Comparison of ENCODE assay signal across 17 cellular contexts in genomic region chr3:145696011-145696410, GRCh38.
DNase-seq lines count a peak whose midpoint lies in the region; ATAC-seq and TF ChIP-seq lines count a peak whose summit lies in the region.
"Had no signal": no experiment of that assay in that cellular context is flagged by ENCODE, and none has a peak within 500 bp of the region (broad histone marks: within the 10 kb centered on the region; RNA-seq: fewer than 3 reads in every experiment).

No MANE protein-coding gene starts in this region.

- TF ChIP-seq CTCF in choroid plexus epithelial cell (conservative IDR thresholded peaks at IDR 0.05; ENCODE audit: low read depth, low read length), result no peak
- TF ChIP-seq CTCF in CD4-positive, alpha-beta T cell (IDR thresholded peaks at IDR 0.05), result no peak

- POLR2A ChIA-PET in CD4-positive, alpha-beta T cell (lab: Charles Lee), result no interaction called here

- H3K36me3 Mint-ChIP-seq in CD4-positive, alpha-beta T cell (ENCODE audit: low read depth), result no peaks in the 10 kb centered on the region
- H3K36me3 Mint-ChIP-seq: CD8-positive, alpha-beta T cell had no signal

- H3K9me3 Mint-ChIP-seq in CD4-positive, alpha-beta T cell, result no peaks in the 10 kb centered on the region
- H3K9me3 Mint-ChIP-seq: CD8-positive, alpha-beta T cell; GM23338 had no signal

- no peak for ATAC-seq in GM18502 (IDR thresholded peaks at IDR 0.05; ENCODE audit: poor library complexity, unreplicated experiment)
- ATAC-seq in CD4-positive, alpha-beta T cell (ENCODE audit: poor library complexity), result no peak
- ATAC-seq: CD8-positive, alpha-beta T cell; GM23338 had no signal

- H3K4me3 Mint-ChIP-seq in CD4-positive, alpha-beta T cell, result no peak overlapping the region
- H3K4me3 Mint-ChIP-seq: CD8-positive, alpha-beta T cell; GM23338 had no signal

- intact Hi-C loops in CD4-positive, alpha-beta T cell (cut with DNase I, micrococcal nuclease), result no loop called here

- H3K27ac ChIP-seq in CD4-positive, alpha-beta T cell (ENCODE audit: low read depth, low read length), result no peak overlapping the region

- no peaks in the 10 kb centered on the region for H3K36me3 ChIP-seq in adipocyte (ENCODE audit: control insufficient read depth, insufficient read depth, low read length, severe bottlenecking)

- no peaks in the 10 kb centered on the region for H3K4me1 Mint-ChIP-seq in CD4-positive, alpha-beta T cell (ENCODE audit: low read depth)

- CTCF ChIA-PET in CD4-positive, alpha-beta T cell (lab: Charles Lee), result no interaction called here

- H3K4me3 ChIP-seq in adipocyte (ENCODE audit: low read length), result no peak overlapping the region
- no peak overlapping the region for H3K4me3 ChIP-seq in choroid plexus epithelial cell (ENCODE audit: low read depth, low read length)
- H3K4me3 ChIP-seq: GM23338 had no signal

- H3K27ac Mint-ChIP-seq in CD4-positive, alpha-beta T cell, result no peak overlapping the region
- H3K27ac Mint-ChIP-seq: CD8-positive, alpha-beta T cell; GM23338 had no signal

- DNase-seq in adipocyte (ENCODE audit: low read depth) (peak; percentile 63), choroid plexus epithelial cell (ENCODE audit: low read depth) (peak; percentile 69), iris pigment epithelial cell (ENCODE audit: low read depth) (peak; percentile 24), DMS153 (lab: John Stamatoyannopoulos, UW) (no peak)
- DNase-seq in effector CD8-positive, alpha-beta T cell (lab: John Stamatoyannopoulos, UW), result no peak
- DNase-seq in CD4-positive, alpha-beta T cell, result no peak
- DNase-seq: C1 segment of cervical spinal cord; Caco-2; CD8-positive, alpha-beta T cell; DMS 273 treated with DMSO at 0.1 percent for 48 hours; DMS53; DMS79 treated with DMSO at 0.1 percent for 48 hours; GF-D8; H7; HCEC 1CT had no signal

- H3K27me3 Mint-ChIP-seq in CD4-positive, alpha-beta T cell, result no peaks in the 10 kb centered on the region

- no peaks in the 10 kb centered on the region for H3K27me3 ChIP-seq in adipocyte (replicated peaks; ENCODE audit: control insufficient read depth, insufficient read depth, low read length)
- no peaks in the 10 kb centered on the region for H3K27me3 ChIP-seq in CD4-positive, alpha-beta T cell (ENCODE audit: control insufficient read depth, insufficient read depth, low read length)

- no peak overlapping the region for H3K9ac ChIP-seq in adipocyte (ENCODE audit: low read length)

- peaks cover 12% of the 10 kb centered on the region for H3K4me1 ChIP-seq in adipocyte (ENCODE audit: control insufficient read depth, insufficient read depth, low read length)
- H3K4me1 ChIP-seq: Caco-2 had no signal

- no peaks in the 10 kb centered on the region for H3K9me3 ChIP-seq in adipocyte (ENCODE audit: control insufficient read depth, low read length)
- no peaks in the 10 kb centered on the region for H3K9me3 ChIP-seq in CD4-positive, alpha-beta T cell (ENCODE audit: control insufficient read depth, low read length)
- H3K9me3 ChIP-seq: Caco-2 had no signal

Comparison
In these comparisons a context has a peak if more than half of its experiments do, and no peak if none do; other contexts are left out.
1. DNase-seq: peak in adipocyte (single experiment), choroid plexus epithelial cell (single experiment) and iris pigment epithelial cell (single experiment); none in effector CD8-positive, alpha-beta T cell (single experiment), CD4-positive, alpha-beta T cell (0 of 10) and DMS153 (single experiment).